Comparison of ENCODE assay signal across 1 cellular context in the genomic region with DNA sequence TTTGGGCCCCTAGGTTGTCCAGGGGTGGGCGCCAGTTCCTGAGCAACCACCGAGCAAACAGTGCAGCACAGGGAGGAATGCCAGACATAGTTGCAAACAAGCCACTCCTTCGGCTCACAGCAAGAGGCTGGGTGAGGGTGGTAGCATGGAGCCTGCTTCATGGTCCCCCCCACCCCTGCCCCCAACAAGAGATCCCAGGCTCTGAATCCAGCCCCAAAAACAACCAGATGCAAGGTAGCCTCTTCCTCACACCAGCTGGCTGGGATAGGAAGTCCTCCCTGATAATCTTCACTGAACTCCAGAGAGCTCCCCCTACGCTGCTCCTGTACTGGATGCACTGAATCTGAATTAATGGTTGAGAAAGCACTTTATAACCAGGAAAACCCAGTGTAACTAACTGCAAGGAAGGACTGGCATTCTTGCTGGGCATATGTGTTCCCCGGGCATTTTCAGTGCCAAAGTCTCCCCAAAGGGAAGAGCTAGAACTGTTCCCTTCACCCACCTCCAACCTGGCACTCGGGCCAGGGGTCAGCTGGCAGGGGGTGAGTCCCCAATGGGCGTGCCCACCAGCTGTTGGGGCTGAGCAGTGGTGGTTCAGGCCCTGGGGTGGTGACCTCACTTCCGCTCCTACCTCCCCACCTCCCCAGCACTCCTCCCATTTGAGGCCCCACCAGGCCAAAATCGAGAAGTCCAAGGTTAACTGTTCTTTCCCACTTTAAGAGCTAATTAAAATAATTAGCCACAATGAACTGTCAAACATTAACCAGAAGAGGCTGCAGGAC.
TF ChIP-seq lines count a peak whose summit lies in the region.

No MANE protein-coding gene starts in this region.

TF ChIP-seq in K562, 482 proteins besides CTCF, POLR2A, EP300 and RAD21 (continued from another document and continues in another):
- TF ChIP-seq, protein P1, sequence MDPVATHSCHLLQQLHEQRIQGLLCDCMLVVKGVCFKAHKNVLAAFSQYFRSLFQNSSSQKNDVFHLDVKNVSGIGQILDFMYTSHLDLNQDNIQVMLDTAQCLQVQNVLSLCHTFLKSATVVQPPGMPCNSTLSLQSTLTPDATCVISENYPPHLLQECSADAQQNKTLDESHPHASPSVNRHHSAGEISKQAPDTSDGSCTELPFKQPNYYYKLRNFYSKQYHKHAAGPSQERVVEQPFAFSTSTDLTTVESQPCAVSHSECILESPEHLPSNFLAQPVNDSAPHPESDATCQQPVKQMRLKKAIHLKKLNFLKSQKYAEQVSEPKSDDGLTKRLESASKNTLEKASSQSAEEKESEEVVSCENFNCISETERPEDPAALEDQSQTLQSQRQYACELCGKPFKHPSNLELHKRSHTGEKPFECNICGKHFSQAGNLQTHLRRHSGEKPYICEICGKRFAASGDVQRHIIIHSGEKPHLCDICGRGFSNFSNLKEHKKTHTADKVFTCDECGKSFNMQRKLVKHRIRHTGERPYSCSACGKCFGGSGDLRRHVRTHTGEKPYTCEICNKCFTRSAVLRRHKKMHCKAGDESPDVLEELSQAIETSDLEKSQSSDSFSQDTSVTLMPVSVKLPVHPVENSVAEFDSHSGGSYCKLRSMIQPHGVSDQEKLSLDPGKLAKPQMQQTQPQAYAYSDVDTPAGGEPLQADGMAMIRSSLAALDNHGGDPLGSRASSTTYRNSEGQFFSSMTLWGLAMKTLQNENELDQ (CRISPR knock-in tag; IDR thresholded peaks at IDR 0.05; ENCODE audit: borderline replicate concordance), result no peak
- TF ChIP-seq NR2C2 (CRISPR knock-in tag; IDR thresholded peaks at IDR 0.05) (0 out of 2 replicates have a peak, but pooled peaks have one; percentile 25), NR2C2 (tag; IDR thresholded peaks at IDR 0.05) (no peak), SP1 (CRISPR knock-in tag; IDR thresholded peaks at IDR 0.05) (peak; percentile 62), NONO (IDR thresholded peaks at IDR 0.05; ENCODE audit: low read depth in 2 of 2, low read length in 1 of 2) (no peak), CEBPB (tag; IDR thresholded peaks at IDR 0.05) (no peak), POLR2B (IDR thresholded peaks at IDR 0.05; ENCODE audit: low read depth, partially characterized antibody) (peak; percentile 21), TBP (optimal IDR thresholded peaks at IDR 0.05; ENCODE audit: low read depth, low read length) (no peak), HEY1 (CRISPR knock-in tag; IDR thresholded peaks at IDR 0.05; ENCODE audit: borderline replicate concordance) (no peak), TCF7 (IDR thresholded peaks at IDR 0.05; ENCODE audit: borderline replicate concordance) (no peak), HLTF (IDR thresholded peaks at IDR 0.05) (no peak), BCL6 (CRISPR knock-in tag; IDR thresholded peaks at IDR 0.05) (no peak), SMAD4 (CRISPR knock-in tag; conservative IDR thresholded peaks at IDR 0.05) (no peak), SPI1 (IDR thresholded peaks at IDR 0.05; ENCODE audit: borderline replicate concordance, low read depth, low read length) (peak; percentile 30; the same call in 1 of the 2 replicates), MTA2 (IDR thresholded peaks at IDR 0.05; ENCODE audit: low read depth) (no peak), RBFOX2 (IDR thresholded peaks at IDR 0.05; ENCODE audit: low read depth, low read length) (no peak), FOXA1 (IDR thresholded peaks at IDR 0.05; ENCODE audit: borderline replicate concordance) (no peak), JUND (IDR thresholded peaks at IDR 0.05; ENCODE audit: borderline replicate concordance, low read depth, low read length) (peak; percentile 60; the same call in 1 of the 2 replicates), JUND (tag; IDR thresholded peaks at IDR 0.05; ENCODE audit: borderline replicate concordance, low read depth, low read length) (no peak; the same call in 2 of the 3 replicates), POLR2AphosphoS2 (IDR thresholded peaks at IDR 0.05; ENCODE audit: low read length) (no peak), CBX5 (IDR thresholded peaks at IDR 0.05; ENCODE audit: borderline replicate concordance, low read depth) (no peak), FOXJ2 (tag; IDR thresholded peaks at IDR 0.05) (no peak), NCOA4 (IDR thresholded peaks at IDR 0.05; ENCODE audit: partially characterized antibody) (no peak), PML (IDR thresholded peaks at IDR 0.05; ENCODE audit: low read length) (no peak; the same call in 1 of the 2 replicates), ZNF77 (CRISPR knock-in tag; IDR thresholded peaks at IDR 0.05) (no peak), MYBL2 (IDR thresholded peaks at IDR 0.05; ENCODE audit: low read depth) (no peak), MYBL2 (CRISPR knock-in tag; IDR thresholded peaks at IDR 0.05; ENCODE audit: borderline replicate concordance) (no peak), PHB2 (IDR thresholded peaks at IDR 0.05; ENCODE audit: low read depth) (no peak), DACH1 (IDR thresholded peaks at IDR 0.05; ENCODE audit: partially characterized antibody) (peak; percentile 75), ATF7 (IDR thresholded peaks at IDR 0.05) (peak; percentile 66), ZNF263 (CRISPR knock-in tag; IDR thresholded peaks at IDR 0.05; ENCODE audit: borderline replicate concordance) (peak; percentile 85), ATF1 (CRISPR knock-in tag; IDR thresholded peaks at IDR 0.05) (no peak), ATF1 (tag; IDR thresholded peaks at IDR 0.05) (peak; percentile 46), SMAD1 (IDR thresholded peaks at IDR 0.05; ENCODE audit: low read depth, low read length, partially characterized antibody) (no peak), ELF1 (tag; IDR thresholded peaks at IDR 0.05) (no peak), ETV1 (tag; conservative IDR thresholded peaks at IDR 0.05; ENCODE audit: low read depth) (0 out of 2 replicates have a peak, but pooled peaks have one; percentile 41), HDAC8 (tag; IDR thresholded peaks at IDR 0.05) (no peak)
- TF ChIP-seq, protein P2, sequence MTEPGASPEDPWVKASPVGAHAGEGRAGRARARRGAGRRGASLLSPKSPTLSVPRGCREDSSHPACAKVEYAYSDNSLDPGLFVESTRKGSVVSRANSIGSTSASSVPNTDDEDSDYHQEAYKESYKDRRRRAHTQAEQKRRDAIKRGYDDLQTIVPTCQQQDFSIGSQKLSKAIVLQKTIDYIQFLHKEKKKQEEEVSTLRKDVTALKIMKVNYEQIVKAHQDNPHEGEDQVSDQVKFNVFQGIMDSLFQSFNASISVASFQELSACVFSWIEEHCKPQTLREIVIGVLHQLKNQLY (CRISPR knock-in tag; conservative IDR thresholded peaks at IDR 0.05), result no peak
- TF ChIP-seq, protein P3, sequence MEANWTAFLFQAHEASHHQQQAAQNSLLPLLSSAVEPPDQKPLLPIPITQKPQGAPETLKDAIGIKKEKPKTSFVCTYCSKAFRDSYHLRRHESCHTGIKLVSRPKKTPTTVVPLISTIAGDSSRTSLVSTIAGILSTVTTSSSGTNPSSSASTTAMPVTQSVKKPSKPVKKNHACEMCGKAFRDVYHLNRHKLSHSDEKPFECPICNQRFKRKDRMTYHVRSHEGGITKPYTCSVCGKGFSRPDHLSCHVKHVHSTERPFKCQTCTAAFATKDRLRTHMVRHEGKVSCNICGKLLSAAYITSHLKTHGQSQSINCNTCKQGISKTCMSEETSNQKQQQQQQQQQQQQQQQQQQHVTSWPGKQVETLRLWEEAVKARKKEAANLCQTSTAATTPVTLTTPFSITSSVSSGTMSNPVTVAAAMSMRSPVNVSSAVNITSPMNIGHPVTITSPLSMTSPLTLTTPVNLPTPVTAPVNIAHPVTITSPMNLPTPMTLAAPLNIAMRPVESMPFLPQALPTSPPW (CRISPR knock-in tag; IDR thresholded peaks at IDR 0.05), result peak; percentile 55; the same call in 1 of the 2 replicates
- TF ChIP-seq, protein P4, sequence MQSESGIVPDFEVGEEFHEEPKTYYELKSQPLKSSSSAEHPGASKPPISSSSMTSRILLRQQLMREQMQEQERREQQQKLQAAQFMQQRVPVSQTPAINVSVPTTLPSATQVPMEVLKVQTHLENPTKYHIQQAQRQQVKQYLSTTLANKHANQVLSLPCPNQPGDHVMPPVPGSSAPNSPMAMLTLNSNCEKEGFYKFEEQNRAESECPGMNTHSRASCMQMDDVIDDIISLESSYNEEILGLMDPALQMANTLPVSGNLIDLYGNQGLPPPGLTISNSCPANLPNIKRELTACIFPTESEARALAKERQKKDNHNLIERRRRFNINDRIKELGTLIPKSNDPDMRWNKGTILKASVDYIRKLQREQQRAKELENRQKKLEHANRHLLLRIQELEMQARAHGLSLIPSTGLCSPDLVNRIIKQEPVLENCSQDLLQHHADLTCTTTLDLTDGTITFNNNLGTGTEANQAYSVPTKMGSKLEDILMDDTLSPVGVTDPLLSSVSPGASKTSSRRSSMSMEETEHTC (IDR thresholded peaks at IDR 0.05), result no peak
- TF ChIP-seq, protein P5, sequence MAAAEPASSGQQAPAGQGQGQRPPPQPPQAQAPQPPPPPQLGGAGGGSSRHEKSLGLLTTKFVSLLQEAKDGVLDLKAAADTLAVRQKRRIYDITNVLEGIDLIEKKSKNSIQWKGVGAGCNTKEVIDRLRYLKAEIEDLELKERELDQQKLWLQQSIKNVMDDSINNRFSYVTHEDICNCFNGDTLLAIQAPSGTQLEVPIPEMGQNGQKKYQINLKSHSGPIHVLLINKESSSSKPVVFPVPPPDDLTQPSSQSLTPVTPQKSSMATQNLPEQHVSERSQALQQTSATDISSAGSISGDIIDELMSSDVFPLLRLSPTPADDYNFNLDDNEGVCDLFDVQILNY (CRISPR knock-in tag; IDR thresholded peaks at IDR 0.05), result no peak
- TF ChIP-seq, protein P6, sequence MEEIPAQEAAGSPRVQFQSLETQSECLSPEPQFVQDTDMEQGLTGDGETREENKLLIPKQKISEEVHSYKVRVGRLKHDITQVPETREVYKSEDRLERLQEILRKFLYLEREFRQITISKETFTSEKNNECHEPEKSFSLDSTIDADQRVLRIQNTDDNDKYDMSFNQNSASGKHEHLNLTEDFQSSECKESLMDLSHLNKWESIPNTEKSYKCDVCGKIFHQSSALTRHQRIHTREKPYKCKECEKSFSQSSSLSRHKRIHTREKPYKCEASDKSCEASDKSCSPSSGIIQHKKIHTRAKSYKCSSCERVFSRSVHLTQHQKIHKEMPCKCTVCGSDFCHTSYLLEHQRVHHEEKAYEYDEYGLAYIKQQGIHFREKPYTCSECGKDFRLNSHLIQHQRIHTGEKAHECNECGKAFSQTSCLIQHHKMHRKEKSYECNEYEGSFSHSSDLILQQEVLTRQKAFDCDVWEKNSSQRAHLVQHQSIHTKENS (CRISPR knock-in tag; IDR thresholded peaks at IDR 0.05), result no peak
- TF ChIP-seq, protein P7, sequence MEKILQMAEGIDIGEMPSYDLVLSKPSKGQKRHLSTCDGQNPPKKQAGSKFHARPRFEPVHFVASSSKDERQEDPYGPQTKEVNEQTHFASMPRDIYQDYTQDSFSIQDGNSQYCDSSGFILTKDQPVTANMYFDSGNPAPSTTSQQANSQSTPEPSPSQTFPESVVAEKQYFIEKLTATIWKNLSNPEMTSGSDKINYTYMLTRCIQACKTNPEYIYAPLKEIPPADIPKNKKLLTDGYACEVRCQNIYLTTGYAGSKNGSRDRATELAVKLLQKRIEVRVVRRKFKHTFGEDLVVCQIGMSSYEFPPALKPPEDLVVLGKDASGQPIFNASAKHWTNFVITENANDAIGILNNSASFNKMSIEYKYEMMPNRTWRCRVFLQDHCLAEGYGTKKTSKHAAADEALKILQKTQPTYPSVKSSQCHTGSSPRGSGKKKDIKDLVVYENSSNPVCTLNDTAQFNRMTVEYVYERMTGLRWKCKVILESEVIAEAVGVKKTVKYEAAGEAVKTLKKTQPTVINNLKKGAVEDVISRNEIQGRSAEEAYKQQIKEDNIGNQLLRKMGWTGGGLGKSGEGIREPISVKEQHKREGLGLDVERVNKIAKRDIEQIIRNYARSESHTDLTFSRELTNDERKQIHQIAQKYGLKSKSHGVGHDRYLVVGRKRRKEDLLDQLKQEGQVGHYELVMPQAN (IDR thresholded peaks at IDR 0.05; ENCODE audit: borderline replicate concordance), result 0 out of 2 replicates have a peak, but pooled peaks have one; percentile 26
- TF ChIP-seq, protein P8, sequence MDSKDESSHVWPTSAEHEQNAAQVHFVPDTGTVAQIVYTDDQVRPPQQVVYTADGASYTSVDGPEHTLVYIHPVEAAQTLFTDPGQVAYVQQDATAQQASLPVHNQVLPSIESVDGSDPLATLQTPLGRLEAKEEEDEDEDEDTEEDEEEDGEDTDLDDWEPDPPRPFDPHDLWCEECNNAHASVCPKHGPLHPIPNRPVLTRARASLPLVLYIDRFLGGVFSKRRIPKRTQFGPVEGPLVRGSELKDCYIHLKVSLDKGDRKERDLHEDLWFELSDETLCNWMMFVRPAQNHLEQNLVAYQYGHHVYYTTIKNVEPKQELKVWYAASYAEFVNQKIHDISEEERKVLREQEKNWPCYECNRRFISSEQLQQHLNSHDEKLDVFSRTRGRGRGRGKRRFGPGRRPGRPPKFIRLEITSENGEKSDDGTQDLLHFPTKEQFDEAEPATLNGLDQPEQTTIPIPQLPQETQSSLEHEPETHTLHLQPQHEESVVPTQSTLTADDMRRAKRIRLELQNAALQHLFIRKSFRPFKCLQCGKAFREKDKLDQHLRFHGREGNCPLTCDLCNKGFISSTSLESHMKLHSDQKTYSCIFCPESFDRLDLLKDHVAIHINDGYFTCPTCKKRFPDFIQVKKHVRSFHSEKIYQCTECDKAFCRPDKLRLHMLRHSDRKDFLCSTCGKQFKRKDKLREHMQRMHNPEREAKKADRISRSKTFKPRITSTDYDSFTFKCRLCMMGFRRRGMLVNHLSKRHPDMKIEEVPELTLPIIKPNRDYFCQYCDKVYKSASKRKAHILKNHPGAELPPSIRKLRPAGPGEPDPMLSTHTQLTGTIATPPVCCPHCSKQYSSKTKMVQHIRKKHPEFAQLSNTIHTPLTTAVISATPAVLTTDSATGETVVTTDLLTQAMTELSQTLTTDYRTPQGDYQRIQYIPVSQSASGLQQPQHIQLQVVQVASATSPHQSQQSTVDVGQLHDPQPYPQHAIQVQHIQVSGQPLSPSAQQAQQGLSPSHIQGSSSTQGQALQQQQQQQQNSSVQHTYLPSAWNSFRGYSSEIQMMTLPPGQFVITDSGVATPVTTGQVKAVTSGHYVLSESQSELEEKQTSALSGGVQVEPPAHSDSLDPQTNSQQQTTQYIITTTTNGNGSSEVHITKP (IDR thresholded peaks at IDR 0.05; ENCODE audit: partially characterized antibody), result peak; percentile 50
- TF ChIP-seq, protein P9, sequence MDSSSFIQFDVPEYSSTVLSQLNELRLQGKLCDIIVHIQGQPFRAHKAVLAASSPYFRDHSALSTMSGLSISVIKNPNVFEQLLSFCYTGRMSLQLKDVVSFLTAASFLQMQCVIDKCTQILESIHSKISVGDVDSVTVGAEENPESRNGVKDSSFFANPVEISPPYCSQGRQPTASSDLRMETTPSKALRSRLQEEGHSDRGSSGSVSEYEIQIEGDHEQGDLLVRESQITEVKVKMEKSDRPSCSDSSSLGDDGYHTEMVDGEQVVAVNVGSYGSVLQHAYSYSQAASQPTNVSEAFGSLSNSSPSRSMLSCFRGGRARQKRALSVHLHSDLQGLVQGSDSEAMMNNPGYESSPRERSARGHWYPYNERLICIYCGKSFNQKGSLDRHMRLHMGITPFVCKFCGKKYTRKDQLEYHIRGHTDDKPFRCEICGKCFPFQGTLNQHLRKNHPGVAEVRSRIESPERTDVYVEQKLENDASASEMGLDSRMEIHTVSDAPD (CRISPR knock-in tag; IDR thresholded peaks at IDR 0.05), result no peak
